ENCODE assay signal across 1 cellular context in genomic region chr2:164622338-164623106, GRCh38.
A peak's percentile ranks its signal among the peaks of the same experiment; 100 is the strongest.
TF ChIP-seq lines count a peak whose summit lies in the region.

No MANE protein-coding gene starts in this region.

TF ChIP-seq in liver, 16 proteins besides CTCF, POLR2A, EP300 and RAD21 (continued from another document):
- TF ChIP-seq RXRA (IDR thresholded peaks at IDR 0.05), result peak; percentile 72 to 82
- TF ChIP-seq NR2F2 (IDR thresholded peaks at IDR 0.05), result no peak
- TF ChIP-seq FOXA2 (IDR thresholded peaks at IDR 0.05), result peak; percentile 88
- TF ChIP-seq SP1 (IDR thresholded peaks at IDR 0.05), result peak; percentile 82
- TF ChIP-seq MAX (IDR thresholded peaks at IDR 0.05), result peak; percentile 29
- TF ChIP-seq, protein P1, sequence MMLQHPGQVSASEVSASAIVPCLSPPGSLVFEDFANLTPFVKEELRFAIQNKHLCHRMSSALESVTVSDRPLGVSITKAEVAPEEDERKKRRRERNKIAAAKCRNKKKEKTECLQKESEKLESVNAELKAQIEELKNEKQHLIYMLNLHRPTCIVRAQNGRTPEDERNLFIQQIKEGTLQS (IDR thresholded peaks at IDR 0.05), result peak; percentile 33
- no peak for TF ChIP-seq GABPA (IDR thresholded peaks at IDR 0.05 in 1 of 2, conservative IDR thresholded peaks at IDR 0.05 in 1 of 2)
- peak; percentile 87 for TF ChIP-seq TAF1 (conservative IDR thresholded peaks at IDR 0.05)
